12 cellular contexts compared by ENCODE assay signal in the genomic region with DNA sequence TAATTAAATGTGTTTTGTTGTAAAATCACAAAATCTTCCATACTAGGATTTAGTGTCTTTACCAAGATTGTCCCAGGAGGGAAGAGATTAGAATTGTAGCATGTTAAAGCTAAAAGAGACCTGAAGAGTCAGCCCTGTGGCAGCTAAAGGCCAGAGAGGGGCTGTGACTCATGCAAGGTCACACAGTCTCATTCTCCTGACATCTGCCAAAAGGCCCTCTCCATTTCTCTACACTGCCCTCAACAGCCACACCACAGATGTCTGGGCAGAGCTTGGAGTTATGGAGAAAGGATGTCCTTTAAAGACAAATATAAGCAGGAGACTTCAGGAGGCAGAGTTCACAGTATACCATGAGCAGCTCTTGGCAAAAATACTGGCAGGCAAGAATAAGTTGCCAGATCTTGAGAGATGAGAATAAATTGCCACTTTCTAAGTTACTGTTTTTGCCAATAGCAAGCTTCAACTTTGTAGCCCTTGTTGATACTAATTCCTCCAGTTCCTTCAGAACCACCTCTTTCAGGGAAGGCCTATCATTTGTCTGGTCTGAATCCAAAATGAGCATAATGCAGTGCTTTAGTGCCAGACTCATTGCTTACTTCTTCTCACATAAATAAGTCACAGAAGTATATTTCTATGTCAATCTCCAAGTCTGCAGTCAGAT. TPM values are rescaled to one million over a fixed set of nuclear protein-coding genes. Genes with fewer than 3 reads are reported as not detected.
A peak's percentile ranks its signal among the peaks of the same experiment; 100 is the strongest.
DNase-seq lines count a peak whose midpoint lies in the region; ATAC-seq and TF ChIP-seq lines count a peak whose summit lies in the region.
"Had no signal": no experiment of that assay in that cellular context is flagged by ENCODE, and none has a peak within 500 bp of the region (broad histone marks: within the 10 kb centered on the region; RNA-seq: fewer than 3 reads in every experiment).

No MANE protein-coding gene starts in this region.

- TF ChIP-seq CTCF in neutrophil (IDR thresholded peaks at IDR 0.05) (no peak), Calu3 (IDR thresholded peaks at IDR 0.05; ENCODE audit: unreplicated experiment) (no peak)

- H3K27ac ChIP-seq in neutrophil = peak overlapping the region; percentile 1
- H3K27ac ChIP-seq: VCaP had no signal

- no peak overlapping the region for H3K27ac Mint-ChIP-seq in Calu3 (ENCODE audit: unreplicated experiment)

- DNase-seq in AG20443 (ENCODE audit: low spot score) = peak; percentile 81
- peak; percentile 38 for DNase-seq in MV-4-11 (lab: John Stamatoyannopoulos, UW)
- DNase-seq in globus pallidus (ENCODE audit: low spot score) = no peak
- DNase-seq in Calu3 = no peak
- no peak for DNase-seq in NCI-H1417 treated with DMSO at 0.1 percent for 48 hours (lab: John Stamatoyannopoulos, UW)
- DNase-seq: activated gamma-delta T cell; COR-L47; stimulated activated CD4-positive, alpha-beta T cell treated with anti-CD3 and anti-CD28 coated beads, Interleukin-15, amount 100 ng/mL, for 24 hours had no signal

- no TSS peak for BruUV-seq in Calu3 (replicated peaks; lab: Mats Ljungman, UMichigan)

- no peaks in the 10 kb centered on the region for H3K9me3 Mint-ChIP-seq in Calu3 (ENCODE audit: low read depth, unreplicated experiment)

- ATAC-seq in esophagus mucosa = peak; percentile 46
- no peak for ATAC-seq in HG02870 (IDR thresholded peaks at IDR 0.05; ENCODE audit: unreplicated experiment)

- H3K27me3 ChIP-seq in neutrophil = no peaks in the 10 kb centered on the region

- no peak overlapping the region for H3K4me3 ChIP-seq in neutrophil (ENCODE audit: low read depth in 1 of 2, low read length in 1 of 2)

- CTCF ChIA-PET in Calu3 (lab: Charles Lee) = no interaction called here

- intact Hi-C loops in Calu3 (cut with micrococcal nuclease; ENCODE audit: unreplicated experiment) = no loop called here

- H3K4me3 Mint-ChIP-seq in Calu3 (ENCODE audit: low read depth, unreplicated experiment) = no peak overlapping the region

- no peaks in the 10 kb centered on the region for H3K9me3 ChIP-seq in neutrophil

- peaks cover 4% of the 10 kb centered on the region for H3K36me3 Mint-ChIP-seq in Calu3 (ENCODE audit: insufficient read depth, unreplicated experiment)

- no peaks in the 10 kb centered on the region for H3K27me3 Mint-ChIP-seq in Calu3 (ENCODE audit: unreplicated experiment)

- H3K4me1 Mint-ChIP-seq in Calu3 (ENCODE audit: low read depth, unreplicated experiment) = no peaks in the 10 kb centered on the region

- peaks cover 5% of the 10 kb centered on the region for H3K36me3 ChIP-seq in neutrophil

- peaks cover 0 to 8% of the 10 kb centered on the region in 2 experiments for H3K4me1 ChIP-seq in neutrophil (ENCODE audit: control insufficient read depth in 1 of 2, insufficient read depth in 1 of 2, low read depth in 1 of 2, low read length in 1 of 2)

RNA-seq across cellular contexts. Expression of gene AKIRIN2, which starts 41.7 kb away (rescaled TPM):
- 47.7 TPM for total RNA-seq in esophagus mucosa
- total RNA-seq in Calu3 (2022) = 44.7 and 46.1 TPM in 2 replicates

Comparison
In these comparisons a context has a peak if more than half of its experiments do, and no peak if none do; other contexts are left out.
1. DNase-seq: peak in AG20443 (single experiment) and MV-4-11 (single experiment); none in globus pallidus (single experiment), Calu3 (single experiment) and NCI-H1417 treated with DMSO at 0.1 percent for 48 hours (single experiment).